8 cellular contexts compared by ENCODE assay signal in the genomic region with DNA sequence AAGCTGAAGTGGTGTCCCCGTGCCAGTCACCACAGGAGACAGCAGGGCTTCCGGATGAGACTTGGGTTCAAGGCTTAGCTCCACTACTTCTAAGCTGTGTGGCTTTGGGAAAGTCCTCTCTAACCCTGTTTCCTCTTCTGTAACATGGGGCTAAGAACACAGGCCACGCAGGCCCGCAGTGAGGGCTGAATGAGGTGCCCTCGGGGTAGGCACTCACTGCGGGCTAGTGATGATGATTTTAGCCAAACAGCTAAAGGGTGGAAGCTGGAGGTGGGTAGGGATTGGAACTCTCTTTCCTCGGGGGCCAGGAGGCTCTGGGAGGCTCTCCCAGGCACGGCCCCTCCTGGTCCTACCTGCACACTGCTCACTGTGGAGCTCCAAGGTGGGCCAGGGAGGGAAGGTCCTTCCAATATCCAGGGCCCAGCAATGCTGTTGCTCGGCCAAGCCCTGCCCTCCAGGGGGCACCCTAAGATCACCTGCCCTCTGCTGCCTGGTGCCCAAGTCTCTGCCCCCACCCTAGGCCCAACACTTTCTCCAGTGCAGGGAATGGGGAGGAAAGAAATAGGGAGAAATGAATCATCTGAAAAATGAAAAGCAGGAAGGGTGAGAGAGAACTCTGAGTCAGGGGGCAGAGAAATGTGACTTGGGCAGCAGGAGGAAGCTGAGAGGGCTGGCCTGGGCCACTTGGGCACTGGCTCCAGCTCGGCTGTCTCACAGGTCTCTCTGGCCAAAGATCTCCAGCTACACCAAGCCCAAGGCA. TPM values are rescaled to one million over a fixed set of nuclear protein-coding genes. Genes with fewer than 3 reads are reported as not detected.
DNase-seq lines count a peak whose midpoint lies in the region; ATAC-seq and TF ChIP-seq lines count a peak whose summit lies in the region.

No MANE protein-coding gene starts in this region.

- no peak overlapping the region for H3K4me3 ChIP-seq in HEK293 (ENCODE audit: low read depth, low read length)

- no peaks in the 10 kb centered on the region for H3K9me3 Mint-ChIP-seq in T-cell
- no peaks in the 10 kb centered on the region for H3K9me3 Mint-ChIP-seq in brain

- H3K36me3 ChIP-seq in HEK293 (ENCODE audit: control insufficient read depth in 2 of 2, insufficient read depth in 1 of 2, low read length in 2 of 2) = peaks cover 0 to 64% of the 10 kb centered on the region in 2 experiments; a peak in 2 of 3 replicates

- H3K27ac ChIP-seq in HEK293 (ENCODE audit: extremely low read depth, low read depth, low read length) = no peak overlapping the region

- H3K4me3 Mint-ChIP-seq in T-cell (no peak overlapping the region), brain (no peak overlapping the region)

- CTCF ChIA-PET in HEK293 (lab: Yijun Ruan, JAX) (interaction anchor here (0.6 to 2.4 kb wide), 19 partner anchors 9 to 242 kb away, joined by 3 to 21 read pairs (median 4); partner anchors contain the start of gene TRAPPC3), T-cell (lab: Charles Lee) (interaction anchor here (0.6 to 2.7 kb wide), 15 partner anchors 12 to 80 kb away, joined by 3 to 24 read pairs (median 4); no protein-coding TSS in a partner anchor)

- peak; percentile 69; the same call in 1 of the 2 replicates for TF ChIP-seq CTCF in HEK293 (tag by site-specific recombination; IDR thresholded peaks at IDR 0.05)
- TF ChIP-seq CTCF in brain (conservative IDR thresholded peaks at IDR 0.05) = peak; percentile 50 to 58

- H3K27ac Mint-ChIP-seq in T-cell = peak overlapping the region in 1 of 2 donors; percentile 46
- peak overlapping the region in 3 of 5 experiments; percentile 35 to 52 (median 50) for H3K27ac Mint-ChIP-seq in brain

- H3K36me3 Mint-ChIP-seq in T-cell (peaks cover 35% of the 10 kb centered on the region), brain (peaks cover 19% of the 10 kb centered on the region)

- H3K4me1 Mint-ChIP-seq in T-cell (peaks cover 21 to 33% (median 29%) of the 10 kb centered on the region in 3 donors), brain (no peaks in the 10 kb centered on the region)

- ATAC-seq in T-cell (replicated peaks in 1 of 4) (peak; percentile 76 to 94 (median 82)), GM18498 (IDR thresholded peaks at IDR 0.05; ENCODE audit: unreplicated experiment) (no peak)

- DNase-seq in Ammon's horn (ENCODE audit: low spot score) = peak; percentile 57
- DNase-seq in T-cell = peak in 30 of 34 experiments; percentile 16 to 72 (median 54)
- peak; percentile 94 for DNase-seq in kidney tubule cell (ENCODE audit: low spot score)
- DNase-seq in stimulated activated CD8-positive, alpha-beta memory T cell treated with anti-CD3 and anti-CD28 coated beads, Interleukin-4, amount 100 ng/mL, for 48 hours = peak; percentile 71
- DNase-seq in NK-92 treated with Interleukin-12 subunit alpha and Interleukin-12 subunit beta, amount 100 ng/mL, for 24 hours (lab: John Stamatoyannopoulos, UW) = no peak

- H3K4me1 ChIP-seq in HEK293 (ENCODE audit: control insufficient read depth, insufficient read depth, low read length) = no peaks in the 10 kb centered on the region

- H3K9me3 ChIP-seq in HEK293 (ENCODE audit: control insufficient read depth, insufficient read depth, low read depth, low read length) = no peaks in the 10 kb centered on the region

- H3K27me3 Mint-ChIP-seq in T-cell (no peaks in the 10 kb centered on the region), brain (no peaks in the 10 kb centered on the region)

- POLR2A ChIA-PET in HEK293 (lab: Yijun Ruan, JAX) = interaction anchor here (0.6 kb wide), 1 partner anchor 1207 kb away, joined by 4 read pairs; no protein-coding TSS in a partner anchor
- POLR2A ChIA-PET in T-cell (lab: Charles Lee) = interaction anchor here in 1 of 2 donors (0.8 kb wide), 1 partner anchor 24 kb away, joined by 3 read pairs; no protein-coding TSS in a partner anchor

TF ChIP-seq in HEK293, 187 proteins besides CTCF, POLR2A, EP300 and RAD21:
- TF ChIP-seq PRDM1 (tag by site-specific recombination; IDR thresholded peaks at IDR 0.05) = peak; percentile 88
- peak; percentile 33 for TF ChIP-seq ZNF654 (tag by site-specific recombination; IDR thresholded peaks at IDR 0.05; ENCODE audit: low read depth)
- TF ChIP-seq GLI4 (tag by site-specific recombination; IDR thresholded peaks at IDR 0.05) = no peak
- TF ChIP-seq, protein P1, sequence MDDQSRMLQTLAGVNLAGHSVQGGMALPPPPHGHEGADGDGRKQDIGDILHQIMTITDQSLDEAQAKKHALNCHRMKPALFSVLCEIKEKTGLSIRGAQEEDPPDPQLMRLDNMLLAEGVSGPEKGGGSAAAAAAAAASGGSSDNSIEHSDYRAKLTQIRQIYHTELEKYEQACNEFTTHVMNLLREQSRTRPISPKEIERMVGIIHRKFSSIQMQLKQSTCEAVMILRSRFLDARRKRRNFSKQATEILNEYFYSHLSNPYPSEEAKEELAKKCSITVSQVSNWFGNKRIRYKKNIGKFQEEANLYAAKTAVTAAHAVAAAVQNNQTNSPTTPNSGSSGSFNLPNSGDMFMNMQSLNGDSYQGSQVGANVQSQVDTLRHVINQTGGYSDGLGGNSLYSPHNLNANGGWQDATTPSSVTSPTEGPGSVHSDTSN (CRISPR knock-in tag; IDR thresholded peaks at IDR 0.05) = 0 out of 2 replicates have a peak, but pooled peaks have one; percentile 46
- no peak for TF ChIP-seq MYNN (tag by site-specific recombination; IDR thresholded peaks at IDR 0.05; ENCODE audit: borderline replicate concordance)
TF ChIP-seq in HEK293: peak in this region for 3.

RNA-seq across cellular contexts. Expression of gene EVA1B, which starts 19.2 kb away (rescaled TPM):
- total RNA-seq in T-cell = 1 to 10 TPM; 2.0 to 8.1 (median 5.6) TPM
- polyA plus RNA-seq in brain (ENCODE audit: insufficient read depth, low read depth, low replicate concordance) = 5.2 TPM

RNA-seq across cellular contexts. Expression of gene SH3D21, which starts 36.4 kb away (rescaled TPM):
- total RNA-seq in T-cell = 1 to 10 TPM; 2.2 to 3.7 (median 2.8) TPM
- polyA plus RNA-seq in brain (ENCODE audit: insufficient read depth, low read depth, low replicate concordance) = 1.6 TPM

RNA-seq across cellular contexts. Expression of gene STK40, which starts 43.1 kb away (rescaled TPM):
- total RNA-seq in T-cell = 10 to 100 TPM; 29.6 to 71.1 (median 56.7) TPM
- polyA plus RNA-seq in brain (ENCODE audit: insufficient read depth, low read depth, low replicate concordance) = 30.6 TPM

RNA-seq across cellular contexts. Expression of gene LSM10, which starts 55.1 kb away (rescaled TPM):
- total RNA-seq in T-cell = 10 to 100 TPM; 26.2 to 59.9 (median 55.4) TPM
- polyA plus RNA-seq in brain (ENCODE audit: insufficient read depth, low read depth, low replicate concordance) = 53.0 TPM
